Comparison of ENCODE assay signal across 8 cellular contexts in genomic region chr1:55212349-55213028, GRCh38. TPM values are rescaled to one million over a fixed set of nuclear protein-coding genes. Genes with fewer than 3 reads are reported as not detected.
DNase-seq lines count a peak whose midpoint lies in the region; ATAC-seq and TF ChIP-seq lines count a peak whose summit lies in the region.

No MANE protein-coding gene starts in this region.

- H3K27me3 ChIP-seq in Karpas-422 (ENCODE audit: low read length) (no peaks in the 10 kb centered on the region), mammary epithelial cell (ENCODE audit: insufficient read depth, low read length) (no peaks in the 10 kb centered on the region)

- WGBS in mammary epithelial cell (ENCODE audit: low coverage, missing lambda C conversion rate): 81% methylated on average over 10 of the region's 10 CpGs

- intact Hi-C loops in Calu3 (cut with micrococcal nuclease; ENCODE audit: unreplicated experiment): loop anchor here (2.0 kb wide), 3 partner anchors 22 to 70 kb away; no protein-coding TSS in a partner anchor
- intact Hi-C loops in mammary epithelial cell (cut with micrococcal nuclease): no loop called here

- H3K4me1 ChIP-seq in Karpas-422 (ENCODE audit: low read length): peaks cover 64% of the 10 kb centered on the region
- peaks cover 24% of the 10 kb centered on the region for H3K4me1 ChIP-seq in mammary epithelial cell (ENCODE audit: insufficient read depth, low read length)

- H3K36me3 Mint-ChIP-seq in Calu3 (ENCODE audit: insufficient read depth, unreplicated experiment) (peaks cover 48% of the 10 kb centered on the region), nephron progenitor cell (ENCODE audit: low read depth) (peaks cover 5% of the 10 kb centered on the region)

- dilution Hi-C loops in mammary epithelial cell (cut with HindIII; ENCODE audit: low sequenced_read_pairs): no loop called here

- ATAC-seq in GM21786 (IDR thresholded peaks at IDR 0.05; ENCODE audit: unreplicated experiment): no peak
- no peak for ATAC-seq in HG02970 (IDR thresholded peaks at IDR 0.05; ENCODE audit: low FRiP score, unreplicated experiment)

- H3K9me3 Mint-ChIP-seq in Calu3 (ENCODE audit: low read depth, unreplicated experiment): no peaks in the 10 kb centered on the region
- H3K9me3 Mint-ChIP-seq in nephron progenitor cell: no peaks in the 10 kb centered on the region

- no peaks in the 10 kb centered on the region for H4K20me1 ChIP-seq in Karpas-422 (ENCODE audit: insufficient read depth, low read depth, low read length)
- H4K20me1 ChIP-seq in mammary epithelial cell (ENCODE audit: insufficient read depth, low read length): no peaks in the 10 kb centered on the region

- no peaks in the 10 kb centered on the region for H3K27me3 Mint-ChIP-seq in Calu3 (ENCODE audit: unreplicated experiment)
- H3K27me3 Mint-ChIP-seq in nephron progenitor cell (ENCODE audit: low read depth, poor library complexity): no peaks in the 10 kb centered on the region

- H3K4me2 ChIP-seq in Karpas-422 (ENCODE audit: low read depth, low read length, poor library complexity, severe bottlenecking) (peak overlapping the region; percentile 72), mammary epithelial cell (ENCODE audit: insufficient read depth, low read depth, low read length) (peak overlapping the region; percentile 89)

- peak overlapping the region; percentile 91 for H3K4me3 ChIP-seq in Karpas-422 (ENCODE audit: low read length)
- H3K4me3 ChIP-seq in mammary epithelial cell (replicated peaks in 1 of 3; ENCODE audit: insufficient read depth in 1 of 3, low read depth in 2 of 3, low read length in 3 of 3): no peak overlapping the region

- no peak for DNase-seq in Calu3
- DNase-seq in Karpas-422: peak; percentile 67
- DNase-seq in mammary epithelial cell: no peak
- no peak for DNase-seq in nephron progenitor cell
- no peak for DNase-seq in GM19238 (ENCODE audit: insufficient read length, low spot score)
- no peak for DNase-seq in GM20000 (ENCODE audit: low spot score)

- TSS peak; percentile 18 for BruUV-seq in Calu3 (replicated peaks; lab: Mats Ljungman, UMichigan)
- no TSS peak for BruUV-seq in mammary epithelial cell (replicated peaks; lab: Mats Ljungman, UMichigan)

- no peak for TF ChIP-seq CTCF in Calu3 (IDR thresholded peaks at IDR 0.05; ENCODE audit: unreplicated experiment)
- no peak for TF ChIP-seq CTCF in mammary epithelial cell (conservative IDR thresholded peaks at IDR 0.05 in 1 of 2, IDR thresholded peaks at IDR 0.05 in 1 of 2; ENCODE audit: extremely low read depth in 1 of 2, insufficient read depth in 1 of 2, low read depth in 1 of 2, low read length in 2 of 2)
- TF ChIP-seq CTCF in nephron progenitor cell (IDR thresholded peaks at IDR 0.05): no peak
- TF ChIP-seq CTCF in GM20000 (IDR thresholded peaks at IDR 0.05; ENCODE audit: extremely low read depth, missing control alignments): no peak

- H3K4me1 Mint-ChIP-seq in Calu3 (ENCODE audit: low read depth, unreplicated experiment) (peaks cover 62% of the 10 kb centered on the region), nephron progenitor cell (peaks cover 72% of the 10 kb centered on the region)

- in situ Hi-C loops in mammary epithelial cell (cut with MboI; ENCODE audit: low sequenced_read_pairs in 2 of 2): no loop called here

- CTCF ChIA-PET in Calu3 (lab: Charles Lee): interaction anchor here (0.8 kb wide), 1 partner anchor 40 kb away, joined by 3 read pairs; no protein-coding TSS in a partner anchor
- CTCF ChIA-PET in mammary epithelial cell (lab: Charles Lee; ENCODE audit: low non-redundant PET): interaction anchor here (0.6 kb wide), 1 partner anchor 161 kb away, joined by 4 read pairs; no protein-coding TSS in a partner anchor

- H2AFZ ChIP-seq in Karpas-422 (ENCODE audit: low read length) (no peak overlapping the region), mammary epithelial cell (ENCODE audit: low read depth, low read length) (no peak overlapping the region)

- H3K27ac Mint-ChIP-seq in Calu3 (ENCODE audit: unreplicated experiment) (peak overlapping the region; percentile 57), nephron progenitor cell (peak overlapping the region; percentile 16)

- peak overlapping the region; percentile 87 for H3K27ac ChIP-seq in Karpas-422 (ENCODE audit: low read length)
- H3K27ac ChIP-seq in mammary epithelial cell (ENCODE audit: insufficient read depth, low read depth, low read length): no peak overlapping the region

- peak overlapping the region; percentile 96 for H3K9ac ChIP-seq in Karpas-422 (ENCODE audit: low read length)
- H3K9ac ChIP-seq in mammary epithelial cell (ENCODE audit: insufficient read depth, low read length): no peak overlapping the region

- H3K79me2 ChIP-seq in Karpas-422 (ENCODE audit: low read length) (peaks cover 84% of the 10 kb centered on the region), mammary epithelial cell (ENCODE audit: insufficient read depth, low read length) (peaks cover 83% of the 10 kb centered on the region)

- no peaks in the 10 kb centered on the region for H3K9me2 ChIP-seq in Karpas-422 (replicated peaks; ENCODE audit: insufficient read depth, low read length)

- H3K9me3 ChIP-seq in Karpas-422 (ENCODE audit: low read length) (no peaks in the 10 kb centered on the region), mammary epithelial cell (replicated peaks; ENCODE audit: insufficient read depth, low read length) (no peaks in the 10 kb centered on the region)

- H3K4me3 Mint-ChIP-seq in Calu3 (ENCODE audit: low read depth, unreplicated experiment) (peak overlapping the region; percentile 97), nephron progenitor cell (peak overlapping the region; percentile 90)

- H3K36me3 ChIP-seq in Karpas-422 (ENCODE audit: insufficient read depth, low read length) (no peaks in the 10 kb centered on the region), mammary epithelial cell (ENCODE audit: insufficient read depth, low read length) (no peaks in the 10 kb centered on the region)

RNA-seq across cellular contexts. Expression of gene USP24, which starts 2.7 kb away (rescaled TPM):
- 40.3 and 45.3 TPM in 2 replicates for total RNA-seq in Calu3 (2022)
- 53.9 and 89.8 TPM in 2 replicates for total RNA-seq in Karpas-422 (2014; rRNA removed; shearing (Covaris generic); ENCODE audit: low replicate concordance)
- 10 to 100 TPM; 37.7 to 41.6 TPM for total RNA-seq in mammary epithelial cell
- 11.3 TPM for polyA plus RNA-seq in mammary epithelial cell
- 38.1 TPM for polyA minus RNA-seq in mammary epithelial cell
